Comparison of ENCODE assay signal across 14 cellular contexts in the genomic region with DNA sequence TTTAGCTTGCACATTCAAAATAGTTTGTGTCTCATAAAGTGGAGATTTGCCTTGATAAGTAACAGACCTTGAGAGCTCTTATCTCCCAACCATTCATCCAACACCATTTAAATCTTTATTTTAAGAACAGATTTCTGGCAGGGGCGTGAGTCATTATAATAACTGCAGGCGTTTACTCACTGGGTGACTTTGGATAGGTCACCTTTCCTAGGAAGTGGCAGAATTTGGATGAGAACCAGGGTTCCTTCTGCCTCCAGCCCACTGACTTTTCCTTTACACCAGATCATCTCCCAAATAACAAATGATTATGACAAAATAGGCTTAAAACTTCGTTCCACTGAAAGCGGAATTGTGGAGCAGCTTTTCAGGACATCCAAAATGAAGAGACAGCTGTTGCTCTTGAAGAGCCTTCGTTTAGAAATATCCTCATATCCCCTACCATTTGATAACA. TPM values are rescaled to one million over a fixed set of nuclear protein-coding genes. Genes with fewer than 3 reads are reported as not detected.
A peak's percentile ranks its signal among the peaks of the same experiment; 100 is the strongest.
DNase-seq lines count a peak whose midpoint lies in the region; ATAC-seq and TF ChIP-seq lines count a peak whose summit lies in the region.
"Had no signal": no experiment of that assay in that cellular context is flagged by ENCODE, and none has a peak within 500 bp of the region (broad histone marks: within the 10 kb centered on the region; RNA-seq: fewer than 3 reads in every experiment).

No MANE protein-coding gene starts in this region.

- CTCF ChIA-PET in Panc1 (lab: Charles Lee): no interaction called here

- no peak overlapping the region for H3K4me3 Mint-ChIP-seq in stimulated activated naive B cell treated with anti-CD40 and anti-IgM and Interleukin-4, amounts not matched to agents 10 μg/mL and 1 μg/mL and 100 μg/mL, for 72 hours

- no peak for TF ChIP-seq EP300 in esophagus muscularis mucosa (IDR thresholded peaks at IDR 0.05)

- H3K4me3 ChIP-seq in Panc1 (ENCODE audit: low read depth in 2 of 2, low read length in 2 of 2) (no peak overlapping the region), esophagus muscularis mucosa (no peak overlapping the region), lower leg skin (ENCODE audit: low read depth, poor library complexity, severe bottlenecking) (no peak overlapping the region)
- H3K4me3 ChIP-seq: dorsolateral prefrontal cortex had no signal

- POLR2A ChIA-PET in Panc1 (lab: Charles Lee): no interaction called here

- H3K9me3 Mint-ChIP-seq in stimulated activated naive B cell treated with anti-CD40 and anti-IgM and Interleukin-4, amounts not matched to agents 10 μg/mL and 1 μg/mL and 100 μg/mL, for 72 hours: no peaks in the 10 kb centered on the region

- peaks cover 8 to 9% of the 10 kb centered on the region in 2 donors for H3K27me3 Mint-ChIP-seq in stimulated activated naive B cell treated with anti-CD40 and anti-IgM and Interleukin-4, amounts not matched to agents 10 μg/mL and 1 μg/mL and 100 μg/mL, for 72 hours

- H3K4me1 ChIP-seq in Panc1 (ENCODE audit: control insufficient read depth, insufficient read depth, low read length) (peaks cover 60% of the 10 kb centered on the region), esophagus muscularis mucosa (peaks cover 39 to 46% (median 43%) of the 10 kb centered on the region in 4 donors)

- peaks cover 13 to 26% of the 10 kb centered on the region in 2 donors for H3K4me1 Mint-ChIP-seq in stimulated activated naive B cell treated with anti-CD40 and anti-IgM and Interleukin-4, amounts not matched to agents 10 μg/mL and 1 μg/mL and 100 μg/mL, for 72 hours

- H3K36me3 Mint-ChIP-seq in stimulated activated naive B cell treated with anti-CD40 and anti-IgM and Interleukin-4, amounts not matched to agents 10 μg/mL and 1 μg/mL and 100 μg/mL, for 72 hours: no peaks in the 10 kb centered on the region

- BruUV-seq in Panc1 (replicated peaks; lab: Mats Ljungman, UMichigan): no TSS peak

- no peak for ATAC-seq in Panc1
- ATAC-seq in omental fat pad (ENCODE audit: low FRiP score): peak; percentile 10
- no peak for ATAC-seq in stimulated activated naive B cell treated with anti-CD40 and anti-IgM and Interleukin-4, amounts not matched to agents 10 μg/mL and 1 μg/mL and 100 μg/mL, for 72 hours (replicated peaks)
- ATAC-seq: HepG2 had no signal

- intact Hi-C loops in Panc1 (cut with micrococcal nuclease; ENCODE audit: unreplicated experiment): no loop called here
- intact Hi-C loops in esophagus muscularis mucosa (cut with DNase I): no loop called here
- intact Hi-C loops in lower leg skin (cut with DNase I; ENCODE audit: low total_unique reads): no loop called here

- H3K9me3 ChIP-seq in Panc1 (ENCODE audit: control insufficient read depth, insufficient read depth, low read depth, low read length) (no peaks in the 10 kb centered on the region), esophagus muscularis mucosa (no peaks in the 10 kb centered on the region)

- in situ Hi-C loops in Panc1 (cut with HindIII; ENCODE audit: low pct_unique_long_range_greater_than_20kb, low sequenced_read_pairs): no loop called here

- TF ChIP-seq CTCF in Panc1 (IDR thresholded peaks at IDR 0.05) (no peak), esophagus muscularis mucosa (IDR thresholded peaks at IDR 0.05) (no peak), omental fat pad (IDR thresholded peaks at IDR 0.05) (no peak), lower leg skin (IDR thresholded peaks at IDR 0.05) (no peak)

- 40% methylated on average over 5 of the region's 5 CpGs for WGBS in esophagus muscularis mucosa
- 65 to 66% methylated on average over 5 of the region's 5 CpGs for WGBS in lower leg skin, 2 donors

- no peaks in the 10 kb centered on the region; the same call in 1 of the 2 replicates for H3K36me3 ChIP-seq in Panc1 (ENCODE audit: control insufficient read depth, insufficient read depth, low read length)
- H3K36me3 ChIP-seq in esophagus muscularis mucosa: peaks cover 0 to 3% (median 0%) of the 10 kb centered on the region in 4 donors

- TF ChIP-seq POLR2A in esophagus muscularis mucosa (IDR thresholded peaks at IDR 0.05; ENCODE audit: low read depth): no peak
- TF ChIP-seq POLR2A in lower leg skin (IDR thresholded peaks at IDR 0.05): no peak

- H3K27ac ChIP-seq in Panc1 (ENCODE audit: low read length) (peak overlapping the region; percentile 65), esophagus muscularis mucosa (replicated peaks in 1 of 4) (peak overlapping the region in 3 of 4 donors; percentile 2 to 32 (median 26))

- peak; percentile 18 for DNase-seq in AG08396 (ENCODE audit: low spot score)
- no peak for DNase-seq in Panc1 (ENCODE audit: low read depth, low spot score)
- DNase-seq in esophagus muscularis mucosa (ENCODE audit: extremely low spot score): no peak
- DNase-seq in omental fat pad (ENCODE audit: low spot score): no peak
- no peak for DNase-seq in lower leg skin (ENCODE audit: low spot score in 2 of 2)
- no peak for DNase-seq in SK-N-DZ (ENCODE audit: low spot score)
- DNase-seq in stimulated activated naive B cell treated with anti-CD40 and anti-IgM and Interleukin-4, amounts not matched to agents 10 μg/mL and 1 μg/mL and 100 μg/mL, for 72 hours: no peak
- DNase-seq in NCI-H1436 treated with DMSO at 0.1 percent for 48 hours (lab: John Stamatoyannopoulos, UW): no peak
- DNase-seq: activated CD4-positive, alpha-beta T cell treated with anti-CD3 and anti-CD28 coated beads, Interleukin-2, amount 50 U/mL, for 48 hours; activated naive CD4-positive, alpha-beta T cell; dorsolateral prefrontal cortex; NCI-H1694; NK-92 treated with Interleukin-12 subunit alpha and Interleukin-12 subunit beta, amount 100 ng/mL, for 24 hours had no signal

- H3K27me3 ChIP-seq in Panc1 (ENCODE audit: control insufficient read depth, insufficient read depth, low read length) (no peaks in the 10 kb centered on the region), esophagus muscularis mucosa (no peaks in the 10 kb centered on the region)
- H3K27me3 ChIP-seq: dorsolateral prefrontal cortex had no signal

- H3K27ac Mint-ChIP-seq in stimulated activated naive B cell treated with anti-CD40 and anti-IgM and Interleukin-4, amounts not matched to agents 10 μg/mL and 1 μg/mL and 100 μg/mL, for 72 hours: no peak overlapping the region

RNA-seq across cellular contexts. Expression of gene LMCD1, which starts 5.0 kb away (rescaled TPM):
- total RNA-seq in Panc1 (2021; ENCODE audit: unreplicated experiment) (24.8 TPM), esophagus muscularis mucosa (100 to 1,000 TPM in 2 of 4 donors, 10 to 100 TPM in 2; 43.2 to 576 (median 131) TPM), omental fat pad (1,000 to 10,000 TPM in 1 of 4 donors, 100 to 1,000 TPM in 3; 135 to 1,380 (median 270) TPM), lower leg skin (10 to 100 TPM; 40.4 to 81.5 (median 54.1) TPM)
- 37.8 TPM for polyA plus RNA-seq in Panc1 (2012; ENCODE audit: insufficient read length)
- 5.5 and 9.0 TPM in 2 replicates for polyA plus RNA-seq in SK-N-DZ (2014; cell fraction: cytosol; rRNA removed)
- polyA plus RNA-seq in SK-N-DZ (2014; cell fraction: nucleus; rRNA removed): 2.7 and 5.4 TPM in 2 replicates
